In the genomic region with DNA sequence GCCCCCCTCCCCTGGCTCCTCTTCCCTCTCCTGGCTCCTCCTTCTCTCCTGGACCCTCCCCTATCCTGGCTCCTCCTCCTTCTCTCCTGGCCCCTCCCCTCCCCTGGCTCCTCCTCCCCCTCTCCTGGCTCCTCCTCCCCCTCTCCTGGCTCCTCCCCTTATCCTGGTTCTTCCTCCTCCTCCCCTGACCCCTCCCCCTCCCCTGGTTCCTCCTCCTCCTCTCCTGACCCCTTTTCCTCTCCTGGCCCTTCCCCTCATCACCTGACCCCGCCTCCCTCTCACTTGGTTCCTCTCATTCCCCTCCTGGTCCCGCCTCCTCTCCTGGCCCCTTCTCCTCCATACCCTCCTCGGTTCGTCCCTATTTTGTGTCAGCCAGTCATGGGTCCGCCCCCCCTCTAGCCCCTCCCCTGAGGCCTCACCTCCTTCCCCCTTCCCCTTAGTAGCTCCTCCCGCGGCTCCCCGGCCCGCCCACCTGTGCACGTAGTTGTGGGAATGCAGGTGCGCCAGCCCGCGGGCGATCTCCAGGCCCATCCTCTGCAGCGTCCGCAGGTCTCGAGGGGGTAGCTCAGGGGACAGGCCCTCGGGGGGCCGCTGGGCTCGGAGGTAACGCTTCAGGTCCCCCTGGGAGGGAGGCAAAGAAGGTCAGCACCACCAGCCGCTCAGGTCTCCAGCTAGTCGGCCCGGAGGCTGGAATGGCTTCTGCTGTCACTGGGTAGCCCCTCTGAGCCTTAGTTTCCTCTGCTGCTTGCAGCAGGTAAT, we compare ENCODE assay signal across 6 cellular contexts.
DNase-seq lines count a peak whose midpoint lies in the region; ATAC-seq and TF ChIP-seq lines count a peak whose summit lies in the region.

No MANE protein-coding gene starts in this region.

- TF ChIP-seq POLR2A in GM18505 (IDR thresholded peaks at IDR 0.05; ENCODE audit: borderline replicate concordance, extremely low read depth, insufficient read depth, insufficient read length), result no peak

- peak; percentile 99 for DNase-seq in NCI-H69 (lab: John Stamatoyannopoulos, UW)
- peak; percentile 80 to 84 for DNase-seq in activated T-cell treated with anti-CD3 and anti-CD28 coated beads, Interleukin-2, amount 50 U/mL, for 48 hours
- peak; percentile 98 for DNase-seq in left kidney (ENCODE audit: low read depth, low spot score)
- DNase-seq in NK-92 (lab: John Stamatoyannopoulos, UW; ENCODE audit: unreplicated experiment), result no peak

- peak; percentile 41 for ATAC-seq in GM18505 (IDR thresholded peaks at IDR 0.05; ENCODE audit: unreplicated experiment)
- ATAC-seq in HG03025 (IDR thresholded peaks at IDR 0.05; ENCODE audit: low FRiP score, unreplicated experiment), result no peak
